In the genomic region with DNA sequence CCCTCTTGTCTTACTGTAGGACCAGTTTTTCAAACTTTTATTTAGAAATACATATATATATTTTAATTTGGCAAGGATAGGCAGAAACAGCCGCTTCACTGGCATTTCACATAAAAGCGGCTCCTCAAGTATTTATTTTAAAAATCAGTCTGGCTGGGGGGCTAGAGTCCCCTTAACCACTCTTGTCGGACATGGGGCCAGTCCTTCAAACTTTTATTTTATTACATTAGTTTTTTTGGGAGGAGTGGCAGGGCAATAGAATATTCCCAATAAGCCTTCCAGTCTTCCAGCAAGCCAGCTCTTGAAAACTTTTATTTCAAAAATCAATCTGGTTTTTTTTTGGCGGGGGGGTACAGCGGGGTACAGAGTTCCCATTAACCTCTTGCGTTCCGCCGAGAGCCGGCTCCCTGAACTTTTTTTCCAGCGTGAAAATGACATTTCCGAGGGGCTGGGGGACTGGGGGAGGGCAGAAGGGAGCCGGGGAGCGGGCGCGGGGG, we compare ENCODE assay signal across 8 cellular contexts. TPM values are rescaled to one million over a fixed set of nuclear protein-coding genes. Genes with fewer than 3 reads are reported as not detected.
A peak's percentile ranks its signal among the peaks of the same experiment; 100 is the strongest.
DNase-seq lines count a peak whose midpoint lies in the region; ATAC-seq and TF ChIP-seq lines count a peak whose summit lies in the region.

No MANE protein-coding gene starts in this region.

- no peak for TF ChIP-seq EP300 in ovary (IDR thresholded peaks at IDR 0.05)

- intact Hi-C loops in CD4-positive, alpha-beta T cell (cut with DNase I, micrococcal nuclease): no loop called here
- intact Hi-C loops in ovary (cut with DNase I) (loop anchor here (5.0 to 10.0 kb wide), 2 partner anchors 68 to 71 kb away; no protein-coding TSS in a partner anchor), body of pancreas (cut with DNase I) (no loop called here)

- H3K4me3 Mint-ChIP-seq in CD4-positive, alpha-beta T cell: peak overlapping the region; percentile 75
- H3K4me3 Mint-ChIP-seq in endodermal cell: peak overlapping the region; percentile 55

- TF ChIP-seq CTCF in CD4-positive, alpha-beta T cell (IDR thresholded peaks at IDR 0.05): no peak
- TF ChIP-seq CTCF in endodermal cell (conservative IDR thresholded peaks at IDR 0.05) (no peak), ovary (IDR thresholded peaks at IDR 0.05) (no peak), body of pancreas (IDR thresholded peaks at IDR 0.05) (no peak)

- no peak for ATAC-seq in CD4-positive, alpha-beta T cell (ENCODE audit: poor library complexity)
- no peak for ATAC-seq in body of pancreas

- H3K36me3 Mint-ChIP-seq in CD4-positive, alpha-beta T cell (ENCODE audit: low read depth): peaks cover 4% of the 10 kb centered on the region
- H3K36me3 Mint-ChIP-seq in endodermal cell (ENCODE audit: low read depth): peaks cover 2% of the 10 kb centered on the region

- H3K4me1 ChIP-seq in NT2/D1 (ENCODE audit: insufficient read depth, insufficient read length) (peaks cover 5% of the 10 kb centered on the region), endodermal cell (ENCODE audit: control insufficient read depth, insufficient read depth, low read length) (no peaks in the 10 kb centered on the region), ovary (ENCODE audit: insufficient read depth) (peaks cover 10% of the 10 kb centered on the region), body of pancreas (peaks cover 12% of the 10 kb centered on the region)

- no peak overlapping the region for H3K27ac Mint-ChIP-seq in CD4-positive, alpha-beta T cell
- H3K27ac Mint-ChIP-seq in endodermal cell: no peak overlapping the region

- H3K27ac ChIP-seq in CD4-positive, alpha-beta T cell (ENCODE audit: low read depth, low read length): no peak overlapping the region
- H3K27ac ChIP-seq in endodermal cell (ENCODE audit: low read depth, low read length) (no peak overlapping the region), ovary (no peak overlapping the region), body of pancreas (peak overlapping the region in 1 of 4 donors; percentile 22)

- H3K36me3 ChIP-seq in NT2/D1 (ENCODE audit: insufficient read depth, insufficient read length, low read length) (no peaks in the 10 kb centered on the region), endodermal cell (ENCODE audit: control insufficient read depth, insufficient read depth, low read length) (no peaks in the 10 kb centered on the region), ovary (no peaks in the 10 kb centered on the region), body of pancreas (replicated peaks in 1 of 2; ENCODE audit: insufficient read depth in 1 of 2, low read depth in 2 of 2) (no peaks in the 10 kb centered on the region)

- no peaks in the 10 kb centered on the region for H3K9me3 ChIP-seq in CD4-positive, alpha-beta T cell (ENCODE audit: control insufficient read depth, low read length)
- no peaks in the 10 kb centered on the region for H3K9me3 ChIP-seq in NT2/D1 (ENCODE audit: insufficient read depth, low read length)
- H3K9me3 ChIP-seq in endodermal cell (ENCODE audit: control insufficient read depth, low read length): no peaks in the 10 kb centered on the region
- H3K9me3 ChIP-seq in ovary: no peaks in the 10 kb centered on the region
- no peaks in the 10 kb centered on the region for H3K9me3 ChIP-seq in body of pancreas

- H3K4me3 ChIP-seq in NT2/D1 (ENCODE audit: insufficient read length, low read depth) (peak overlapping the region; percentile 2), endodermal cell (ENCODE audit: low read length) (peak overlapping the region; percentile 58), ovary (peak overlapping the region; percentile 40), body of pancreas (no peak overlapping the region)

- CTCF ChIA-PET in CD4-positive, alpha-beta T cell (lab: Charles Lee): no interaction called here

- TF ChIP-seq POLR2A in ovary (IDR thresholded peaks at IDR 0.05): no peak
- TF ChIP-seq POLR2A in body of pancreas (IDR thresholded peaks at IDR 0.05): no peak

- no peaks in the 10 kb centered on the region for H3K9me3 Mint-ChIP-seq in CD4-positive, alpha-beta T cell
- no peaks in the 10 kb centered on the region for H3K9me3 Mint-ChIP-seq in endodermal cell

- H3K4me1 Mint-ChIP-seq in CD4-positive, alpha-beta T cell (ENCODE audit: low read depth): peaks cover 7% of the 10 kb centered on the region
- H3K4me1 Mint-ChIP-seq in endodermal cell: peaks cover 8% of the 10 kb centered on the region

- peaks cover 41% of the 10 kb centered on the region for H3K27me3 Mint-ChIP-seq in CD4-positive, alpha-beta T cell
- peaks cover 25% of the 10 kb centered on the region for H3K27me3 Mint-ChIP-seq in endodermal cell (ENCODE audit: insufficient read depth)

- POLR2A ChIA-PET in CD4-positive, alpha-beta T cell (lab: Charles Lee): no interaction called here

- no peak for DNase-seq in CD4-positive, alpha-beta T cell
- DNase-seq in NT2/D1 (ENCODE audit: low read depth, low spot score) (no peak), endodermal cell (no peak), ovary (peak in 1 of 5 donors; percentile 18), NCI-H2227 treated with DMSO at 0.1 percent for 48 hours (lab: John Stamatoyannopoulos, UW) (no peak), body of pancreas (no peak), DMS79 treated with DMSO at 0.1 percent for 48 hours (lab: John Stamatoyannopoulos, UW) (no peak), SHP77 treated with DMSO at 0.1 percent for 48 hours (lab: John Stamatoyannopoulos, UW) (no peak)

- WGBS in endodermal cell (ENCODE audit: insufficient coverage in 1 of 2, insufficient read length in 1 of 2), 2 experiments: 19% methylated on average over 15 of the region's 15 CpGs; no CpG with 5 or more reads in 1 of the 2 experiments
- WGBS in ovary, 3 donors: 5 to 7% (median 5%) methylated on average over 15 of the region's 15 CpGs
- 12 to 14% methylated on average over 9 to 15 of the region's 15 CpGs for WGBS in body of pancreas, 2 donors

- no peak overlapping the region for H3K9ac ChIP-seq in NT2/D1 (ENCODE audit: insufficient read length, low read depth)
- H3K9ac ChIP-seq in endodermal cell (ENCODE audit: extremely low read depth, low read length, poor library complexity, severe bottlenecking): no peak overlapping the region

- H3K27me3 ChIP-seq in CD4-positive, alpha-beta T cell (ENCODE audit: control insufficient read depth, insufficient read depth, low read length): peaks cover 3% of the 10 kb centered on the region
- H3K27me3 ChIP-seq in NT2/D1 (ENCODE audit: insufficient read depth, insufficient read length) (no peaks in the 10 kb centered on the region), endodermal cell (ENCODE audit: control insufficient read depth, insufficient read depth, low read length, poor library complexity, severe bottlenecking) (no peaks in the 10 kb centered on the region), ovary (no peaks in the 10 kb centered on the region), body of pancreas (no peaks in the 10 kb centered on the region)

RNA-seq across cellular contexts. Expression of a gene that starts 0.6 kb away (rescaled TPM):
- total RNA-seq in CD4-positive, alpha-beta T cell: 1 to 10 TPM; 1.2 to 1.3 TPM
- total RNA-seq in endodermal cell (10 to 100 TPM; 34.5 to 37.5 TPM), ovary (10 to 100 TPM in 5 of 7 donors, 1 to 10 TPM in 2; 8.2 to 28.9 (median 22.0) TPM), body of pancreas (10 to 100 TPM; 11.9 to 17.1 TPM)
- 37.8 TPM for polyA plus RNA-seq in endodermal cell (2013, experiment 1 of 2)
- polyA plus RNA-seq in endodermal cell (2013, experiment 2 of 2): 36.2 TPM
- 10 to 100 TPM in 1 of 2 donors, 1 to 10 TPM in 1; 9.4 to 12.0 TPM for polyA plus RNA-seq in ovary

Comparison
In these comparisons a context has a peak if more than half of its experiments do, and no peak if none do; other contexts are left out.
1. H3K4me3 ChIP-seq: peak in NT2/D1 (single experiment), endodermal cell (single experiment) and ovary (single experiment); none in body of pancreas (0 of 2).
2. intact Hi-C loops: an anchor here in ovary (5.0 to 10.0 kb wide); none called in CD4-positive, alpha-beta T cell and body of pancreas.